ENCODE assay signal across 8 cellular contexts in genomic region chr15:74726774-74727164, GRCh38. TPM values are rescaled to one million over a fixed set of nuclear protein-coding genes. Genes with fewer than 3 reads are reported as not detected.
DNase-seq lines count a peak whose midpoint lies in the region; ATAC-seq and TF ChIP-seq lines count a peak whose summit lies in the region.

No MANE protein-coding gene starts in this region.

- H3K27me3 Mint-ChIP-seq in memory B cell, result peaks cover 31% of the 10 kb centered on the region

- no peaks in the 10 kb centered on the region for H3K9me3 ChIP-seq in left ventricle myocardium inferior (replicated peaks)
- no peaks in the 10 kb centered on the region for H3K9me3 ChIP-seq in uterus

- intact Hi-C loops in left ventricle myocardium inferior (cut with micrococcal nuclease), result no loop called here
- intact Hi-C loops in Right ventricle myocardium superior (cut with DNase I), result no loop called here
- intact Hi-C loops in uterus (cut with DNase I; ENCODE audit: low total_unique reads), result no loop called here

- H3K36me3 ChIP-seq in left ventricle myocardium inferior, result no peaks in the 10 kb centered on the region
- H3K36me3 ChIP-seq in brain microvascular endothelial cell (replicated peaks), result no peaks in the 10 kb centered on the region
- H3K36me3 ChIP-seq in uterus, result no peaks in the 10 kb centered on the region

- H3K4me1 Mint-ChIP-seq in memory B cell, result peaks cover 10% of the 10 kb centered on the region

- peak overlapping the region; percentile 71 for H3K4me3 ChIP-seq in left ventricle myocardium inferior
- H3K4me3 ChIP-seq in brain microvascular endothelial cell (ENCODE audit: low read depth, low read length), result peak overlapping the region; percentile 47
- H3K4me3 ChIP-seq in uterus, result peak overlapping the region; percentile 40 to 43

- H3K27me3 ChIP-seq in left ventricle myocardium inferior (ENCODE audit: low read depth), result no peaks in the 10 kb centered on the region
- H3K27me3 ChIP-seq in brain microvascular endothelial cell (replicated peaks), result peaks cover 6% of the 10 kb centered on the region
- H3K27me3 ChIP-seq in uterus, result peaks cover 0 to 5% of the 10 kb centered on the region in 2 donors

- DNase-seq in left ventricle myocardium inferior (no peak), Right ventricle myocardium superior (no peak), brain microvascular endothelial cell (no peak), memory B cell (ENCODE audit: low spot score in 2 of 2) (no peak), uterus (no peak)

- H3K27ac ChIP-seq in left ventricle myocardium inferior (replicated peaks) (peak overlapping the region; percentile 68), brain microvascular endothelial cell (no peak overlapping the region), uterus (no peak overlapping the region)

- no peak for TF ChIP-seq CTCF in left ventricle myocardium inferior (IDR thresholded peaks at IDR 0.05; ENCODE audit: borderline replicate concordance)
- TF ChIP-seq CTCF in brain microvascular endothelial cell (IDR thresholded peaks at IDR 0.05; ENCODE audit: low read depth, low read length, missing control alignments), result no peak
- TF ChIP-seq CTCF in uterus (IDR thresholded peaks at IDR 0.05), result no peak

- peaks cover 39% of the 10 kb centered on the region for H3K4me1 ChIP-seq in left ventricle myocardium inferior
- peaks cover 0 to 6% of the 10 kb centered on the region in 2 donors for H3K4me1 ChIP-seq in uterus

- H3K36me3 Mint-ChIP-seq in memory B cell, result no peaks in the 10 kb centered on the region

- no peaks in the 10 kb centered on the region for H3K9me3 Mint-ChIP-seq in memory B cell

- in situ Hi-C loops in brain microvascular endothelial cell (cut with HindIII; ENCODE audit: low pct_ligation_motif_present, low sequenced_read_pairs), result no loop called here

- no peak for ATAC-seq in Right ventricle myocardium superior (ENCODE audit: poor library complexity)
- ATAC-seq in memory B cell (ENCODE audit: low read depth), result no peak
- no peak for ATAC-seq in HG03108 (IDR thresholded peaks at IDR 0.05; ENCODE audit: unreplicated experiment)
- ATAC-seq in HG02798 (IDR thresholded peaks at IDR 0.05; ENCODE audit: poor library complexity, unreplicated experiment), result no peak
- ATAC-seq in GM21723 (IDR thresholded peaks at IDR 0.05; ENCODE audit: unreplicated experiment), result no peak

- H3K4me3 Mint-ChIP-seq in memory B cell, result peak overlapping the region; percentile 81

- TF ChIP-seq POLR2A in uterus (IDR thresholded peaks at IDR 0.05), result no peak

- H3K27ac Mint-ChIP-seq in memory B cell, result no peak overlapping the region

RNA-seq across cellular contexts. Expression of gene CYP1A1, which starts 1.4 kb away (rescaled TPM):
- total RNA-seq in left ventricle myocardium inferior (0.41 TPM), Right ventricle myocardium superior (0.30 TPM), uterus (1 to 10 TPM in 1 of 4 donors, under 1 TPM in 1, not detected in 2; 0.29 to 6.2 TPM)

RNA-seq across cellular contexts. Expression of gene CYP1A2, which starts 21.9 kb away (rescaled TPM):
- total RNA-seq in left ventricle myocardium inferior, result not detected
- not detected for total RNA-seq in Right ventricle myocardium superior
- total RNA-seq in uterus, result not detected

RNA-seq across cellular contexts. Expression of gene EDC3, which starts 30.9 kb away (rescaled TPM):
- total RNA-seq in left ventricle myocardium inferior (17.2 TPM), Right ventricle myocardium superior (14.4 TPM), uterus (10 to 100 TPM in 2 of 4 donors, 1 to 10 TPM in 2; 8.7 to 40.6 (median 17.9) TPM)

RNA-seq across cellular contexts. Expression of gene CSK, which starts 55.1 kb away (rescaled TPM):
- total RNA-seq in left ventricle myocardium inferior, result 34.0 TPM
- total RNA-seq in Right ventricle myocardium superior, result 45.5 TPM
- total RNA-seq in uterus, result 10 to 100 TPM in 3 of 4 donors, 1 to 10 TPM in 1; 4.9 to 41.6 (median 26.4) TPM
